8 cellular contexts compared by ENCODE assay signal in genomic region chr12:48001426-48002178, GRCh38. TPM values are rescaled to one million over a fixed set of nuclear protein-coding genes. Genes with fewer than 3 reads are reported as not detected.
A peak's percentile ranks its signal among the peaks of the same experiment; 100 is the strongest.
DNase-seq lines count a peak whose midpoint lies in the region; ATAC-seq, FAIRE-seq and TF ChIP-seq lines count a peak whose summit lies in the region.

No MANE protein-coding gene starts in this region.

- H3K9me3 ChIP-seq in kidney (ENCODE audit: control insufficient read depth in 1 of 2, low read length in 2 of 2) (no peaks in the 10 kb centered on the region), stomach (no peaks in the 10 kb centered on the region)

- peaks cover 16 to 32% of the 10 kb centered on the region in 2 donors for H3K4me1 ChIP-seq in kidney (ENCODE audit: control insufficient read depth in 1 of 2, insufficient read depth in 1 of 2, low read depth in 1 of 2, low read length in 2 of 2)
- peaks cover 42 to 48% (median 47%) of the 10 kb centered on the region in 4 donors for H3K4me1 ChIP-seq in stomach

- H3K36me3 ChIP-seq in kidney (ENCODE audit: control insufficient read depth in 1 of 2, insufficient read depth in 2 of 2, low read length in 2 of 2) (no peaks in the 10 kb centered on the region), stomach (no peaks in the 10 kb centered on the region)

- 1 to 2% (median 1%) methylated on average over 37 to 51 of the region's 51 CpGs for WGBS in stomach, 5 donors

- peak overlapping the region; percentile 51 to 55 for H3K4me3 ChIP-seq in kidney (ENCODE audit: low read length in 2 of 2)
- peak overlapping the region; percentile 40 to 56 (median 46) for H3K4me3 ChIP-seq in stomach

- intact Hi-C loops in kidney (cut with DNase I), result no loop called here
- intact Hi-C loops in stomach (cut with DNase I; ENCODE audit: low total_unique reads), result no loop called here

- DNase-seq in NCI-H2227 (lab: John Stamatoyannopoulos, UW; ENCODE audit: unreplicated experiment) (peak; percentile 30), NCI-H2227 treated with DMSO at 0.1 percent for 48 hours (lab: John Stamatoyannopoulos, UW) (no peak), NCI-H2107 treated with DMSO at 0.1 percent for 48 hours (lab: John Stamatoyannopoulos, UW; ENCODE audit: unreplicated experiment) (peak; percentile 67), T47D (ENCODE audit: low read depth in 1 of 2, low spot score in 1 of 2) (peak; percentile 67 to 81), kidney (peak; percentile 81), stomach (peak; percentile 46)

- no peak overlapping the region for H3K9ac ChIP-seq in kidney (ENCODE audit: low read length in 2 of 2)

- in situ Hi-C loops in T47D (cut with HindIII; ENCODE audit: low pct_unique_long_range_greater_than_20kb, low sequenced_read_pairs), result no loop called here

- peaks cover 15 to 97% (median 61%) of the 10 kb centered on the region in 3 donors for H3K27me3 ChIP-seq in stomach

- ATAC-seq in GM18505 (IDR thresholded peaks at IDR 0.05; ENCODE audit: unreplicated experiment) (no peak), GM18519 (IDR thresholded peaks at IDR 0.05; ENCODE audit: low FRiP score, unreplicated experiment) (no peak)

- TF ChIP-seq CTCF in kidney (IDR thresholded peaks at IDR 0.05; ENCODE audit: borderline replicate concordance, extremely low read depth, insufficient read depth) (no peak), stomach (IDR thresholded peaks at IDR 0.05) (no peak)

- no peak overlapping the region for H3K27ac ChIP-seq in kidney (ENCODE audit: low read depth in 2 of 2, low read length in 2 of 2)
- H3K27ac ChIP-seq in stomach, result peak overlapping the region in 2 of 5 donors; percentile 7 to 47

- TF ChIP-seq EP300 in stomach (IDR thresholded peaks at IDR 0.05), result no peak

- TF ChIP-seq POLR2A in stomach (IDR thresholded peaks at IDR 0.05), result no peak
- no peak for TF ChIP-seq POLR2A in GM18505 (IDR thresholded peaks at IDR 0.05; ENCODE audit: borderline replicate concordance, extremely low read depth, insufficient read depth, insufficient read length)

- no peak for FAIRE-seq in kidney (lab: Jason Lieb, UNC)

RNA-seq across cellular contexts. Expression of gene COL2A1, which starts 2.7 kb away (rescaled TPM):
- total RNA-seq in kidney (not detected), stomach (10 to 100 TPM in 1 of 5 donors, 1 to 10 TPM in 2, not detected in 2; 2.2 to 14.5 (median 7.6) TPM)
- polyA plus RNA-seq in kidney (ENCODE audit: insufficient read depth, low read depth, low replicate concordance) (not detected), stomach (10 to 100 TPM in 1 of 3 donors, 1 to 10 TPM in 2; 4.0 to 13.7 (median 6.0) TPM)

RNA-seq across cellular contexts. Expression of gene TMEM106C, which starts 38.2 kb away (rescaled TPM):
- 51.7 TPM for total RNA-seq in kidney
- polyA plus RNA-seq in kidney (ENCODE audit: insufficient read depth, low read depth, low replicate concordance), result 126 TPM
- total RNA-seq in stomach, result 100 to 1,000 TPM in 1 of 5 donors, 10 to 100 TPM in 4; 29.8 to 254 (median 79.0) TPM
- polyA plus RNA-seq in stomach, result 10 to 100 TPM; 40.7 to 61.6 (median 51.5) TPM
